In genomic region chr7:65960351-65961074, GRCh38 we compare ENCODE assay signal across 19 cellular contexts.
"Had no signal": no experiment of that assay in that cellular context is flagged by ENCODE, and none has a peak within 500 bp of the region (broad histone marks: within the 10 kb centered on the region; RNA-seq: fewer than 3 reads in every experiment).

No MANE protein-coding gene starts in this region.

- DNase-seq: activated CD4-positive, alpha-beta memory T cell treated with anti-CD3 and anti-CD28 coated beads, Interleukin-2, amount 10 ng/mL, durations not matched to agents 7 days and 5 days; activated CD4-positive, alpha-beta T cell treated with anti-CD3 and anti-CD28 coated beads for 36 hours; activated CD8-positive, alpha-beta memory T cell treated with anti-CD3 and anti-CD28 coated beads, Interleukin-2, amount 50 U/mL, for 4 hours; activated naive CD4-positive, alpha-beta T cell treated with anti-CD3 and anti-CD28 coated beads, Interleukin-2, amount 10 ng/mL, durations not matched to agents 7 days and 5 days; body of pancreas; dermis blood vessel endothelial cell; erythroblast; hippocampal formation; small intestine; T-helper 9 cell; WERI-Rb-1 had no signal

- H3K27ac ChIP-seq: adrenal gland, body of pancreas, neural progenitor cell, pancreas, tibial artery, WERI-Rb-1 had no signal

- H3K4me3 Mint-ChIP-seq: activated CD4-positive, alpha-beta memory T cell treated with anti-CD3 and anti-CD28 coated beads, Interleukin-2, amount 10 ng/mL, durations not matched to agents 7 days and 5 days; activated CD4-positive, alpha-beta T cell treated with anti-CD3 and anti-CD28 coated beads for 36 hours; activated naive CD4-positive, alpha-beta T cell treated with anti-CD3 and anti-CD28 coated beads, Interleukin-2, amount 10 ng/mL, durations not matched to agents 7 days and 5 days; activated T-helper 1 cell treated with anti-CD3 and anti-CD28 coated beads, Interleukin-12 subunit alpha, Interleukin-12 subunit beta, Interleukin-2, Interleukin-4 antibody, amounts not matched to agents 30 ng/mL and 10 ng/mL and 1 ng/mL, durations not matched to agents 14 hours and 24 hours and 36 hours; central memory CD8-positive, alpha-beta T cell; endodermal cell; mesothelial cell of epicardium; neural progenitor cell had no signal

- ATAC-seq: activated CD4-positive, alpha-beta T cell treated with anti-CD3 and anti-CD28 coated beads for 36 hours; body of pancreas had no signal

- H3K4me1 Mint-ChIP-seq: activated CD4-positive, alpha-beta memory T cell treated with anti-CD3 and anti-CD28 coated beads, Interleukin-2, amount 10 ng/mL, durations not matched to agents 7 days and 5 days; activated CD4-positive, alpha-beta T cell treated with anti-CD3 and anti-CD28 coated beads for 36 hours; activated naive CD4-positive, alpha-beta T cell treated with anti-CD3 and anti-CD28 coated beads, Interleukin-2, amount 10 ng/mL, durations not matched to agents 7 days and 5 days; central memory CD8-positive, alpha-beta T cell; mesothelial cell of epicardium; neural progenitor cell had no signal

- H3K27ac Mint-ChIP-seq: activated CD4-positive, alpha-beta memory T cell treated with anti-CD3 and anti-CD28 coated beads, Interleukin-2, amount 10 ng/mL, durations not matched to agents 7 days and 5 days; activated CD4-positive, alpha-beta T cell treated with anti-CD3 and anti-CD28 coated beads for 36 hours; activated naive CD4-positive, alpha-beta T cell treated with anti-CD3 and anti-CD28 coated beads, Interleukin-2, amount 10 ng/mL, durations not matched to agents 7 days and 5 days; activated T-helper 1 cell treated with anti-CD3 and anti-CD28 coated beads, Interleukin-12 subunit alpha, Interleukin-12 subunit beta, Interleukin-2, Interleukin-4 antibody, amounts not matched to agents 30 ng/mL and 10 ng/mL and 1 ng/mL, durations not matched to agents 14 hours and 24 hours and 36 hours; endodermal cell; mesothelial cell of epicardium; neural progenitor cell had no signal

- H3K9me3 Mint-ChIP-seq: activated CD4-positive, alpha-beta memory T cell treated with anti-CD3 and anti-CD28 coated beads, Interleukin-2, amount 10 ng/mL, durations not matched to agents 7 days and 5 days; activated naive CD4-positive, alpha-beta T cell treated with anti-CD3 and anti-CD28 coated beads, Interleukin-2, amount 10 ng/mL, durations not matched to agents 7 days and 5 days; activated T-helper 1 cell treated with anti-CD3 and anti-CD28 coated beads, Interleukin-12 subunit alpha, Interleukin-12 subunit beta, Interleukin-2, Interleukin-4 antibody, amounts not matched to agents 30 ng/mL and 10 ng/mL and 1 ng/mL, durations not matched to agents 14 hours and 24 hours and 36 hours; central memory CD8-positive, alpha-beta T cell; endodermal cell; mesothelial cell of epicardium; neural progenitor cell had no signal

- H3K27me3 Mint-ChIP-seq: activated CD4-positive, alpha-beta memory T cell treated with anti-CD3 and anti-CD28 coated beads, Interleukin-2, amount 10 ng/mL, durations not matched to agents 7 days and 5 days; activated CD4-positive, alpha-beta T cell treated with anti-CD3 and anti-CD28 coated beads for 36 hours; activated naive CD4-positive, alpha-beta T cell treated with anti-CD3 and anti-CD28 coated beads, Interleukin-2, amount 10 ng/mL, durations not matched to agents 7 days and 5 days; central memory CD8-positive, alpha-beta T cell had no signal
